ENCODE assay signal across 1 cellular context in the genomic region with DNA sequence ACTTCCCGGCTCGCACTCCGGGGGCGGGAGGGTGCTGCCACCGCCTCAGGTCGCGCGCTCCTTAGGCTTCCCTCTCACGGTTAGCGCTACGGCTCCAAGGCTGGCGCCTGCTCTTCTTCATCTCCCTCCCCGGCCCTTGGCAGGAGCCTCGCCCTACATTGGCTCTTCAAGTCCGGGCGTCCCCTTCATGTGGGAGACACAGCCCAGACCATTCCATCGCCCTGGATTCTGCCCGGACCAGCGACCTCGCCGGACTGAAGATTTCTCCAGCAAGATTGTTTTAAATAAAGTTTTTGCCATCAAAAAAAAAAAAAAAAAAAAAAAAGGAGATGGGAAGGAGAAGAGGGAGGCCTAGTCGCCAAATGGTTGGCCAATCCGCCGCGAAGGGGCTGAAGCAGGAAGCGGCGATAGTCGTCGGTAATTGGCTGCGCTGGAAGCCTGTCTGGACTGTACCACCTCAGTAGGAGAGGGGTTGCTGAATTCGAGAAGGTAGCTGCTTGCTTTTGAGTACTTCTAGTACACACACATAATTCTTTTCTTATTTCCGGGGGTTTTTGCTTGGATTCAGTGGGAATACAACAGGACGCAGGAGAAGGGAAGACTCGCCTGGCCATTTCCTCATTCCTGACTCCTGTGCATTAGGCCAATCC.
TF ChIP-seq lines count a peak whose summit lies in the region.

No MANE protein-coding gene starts in this region.

TF ChIP-seq in HepG2, 621 proteins besides CTCF, POLR2A, EP300 and RAD21 (continued from another document and continues in another):
- TF ChIP-seq, protein P1, sequence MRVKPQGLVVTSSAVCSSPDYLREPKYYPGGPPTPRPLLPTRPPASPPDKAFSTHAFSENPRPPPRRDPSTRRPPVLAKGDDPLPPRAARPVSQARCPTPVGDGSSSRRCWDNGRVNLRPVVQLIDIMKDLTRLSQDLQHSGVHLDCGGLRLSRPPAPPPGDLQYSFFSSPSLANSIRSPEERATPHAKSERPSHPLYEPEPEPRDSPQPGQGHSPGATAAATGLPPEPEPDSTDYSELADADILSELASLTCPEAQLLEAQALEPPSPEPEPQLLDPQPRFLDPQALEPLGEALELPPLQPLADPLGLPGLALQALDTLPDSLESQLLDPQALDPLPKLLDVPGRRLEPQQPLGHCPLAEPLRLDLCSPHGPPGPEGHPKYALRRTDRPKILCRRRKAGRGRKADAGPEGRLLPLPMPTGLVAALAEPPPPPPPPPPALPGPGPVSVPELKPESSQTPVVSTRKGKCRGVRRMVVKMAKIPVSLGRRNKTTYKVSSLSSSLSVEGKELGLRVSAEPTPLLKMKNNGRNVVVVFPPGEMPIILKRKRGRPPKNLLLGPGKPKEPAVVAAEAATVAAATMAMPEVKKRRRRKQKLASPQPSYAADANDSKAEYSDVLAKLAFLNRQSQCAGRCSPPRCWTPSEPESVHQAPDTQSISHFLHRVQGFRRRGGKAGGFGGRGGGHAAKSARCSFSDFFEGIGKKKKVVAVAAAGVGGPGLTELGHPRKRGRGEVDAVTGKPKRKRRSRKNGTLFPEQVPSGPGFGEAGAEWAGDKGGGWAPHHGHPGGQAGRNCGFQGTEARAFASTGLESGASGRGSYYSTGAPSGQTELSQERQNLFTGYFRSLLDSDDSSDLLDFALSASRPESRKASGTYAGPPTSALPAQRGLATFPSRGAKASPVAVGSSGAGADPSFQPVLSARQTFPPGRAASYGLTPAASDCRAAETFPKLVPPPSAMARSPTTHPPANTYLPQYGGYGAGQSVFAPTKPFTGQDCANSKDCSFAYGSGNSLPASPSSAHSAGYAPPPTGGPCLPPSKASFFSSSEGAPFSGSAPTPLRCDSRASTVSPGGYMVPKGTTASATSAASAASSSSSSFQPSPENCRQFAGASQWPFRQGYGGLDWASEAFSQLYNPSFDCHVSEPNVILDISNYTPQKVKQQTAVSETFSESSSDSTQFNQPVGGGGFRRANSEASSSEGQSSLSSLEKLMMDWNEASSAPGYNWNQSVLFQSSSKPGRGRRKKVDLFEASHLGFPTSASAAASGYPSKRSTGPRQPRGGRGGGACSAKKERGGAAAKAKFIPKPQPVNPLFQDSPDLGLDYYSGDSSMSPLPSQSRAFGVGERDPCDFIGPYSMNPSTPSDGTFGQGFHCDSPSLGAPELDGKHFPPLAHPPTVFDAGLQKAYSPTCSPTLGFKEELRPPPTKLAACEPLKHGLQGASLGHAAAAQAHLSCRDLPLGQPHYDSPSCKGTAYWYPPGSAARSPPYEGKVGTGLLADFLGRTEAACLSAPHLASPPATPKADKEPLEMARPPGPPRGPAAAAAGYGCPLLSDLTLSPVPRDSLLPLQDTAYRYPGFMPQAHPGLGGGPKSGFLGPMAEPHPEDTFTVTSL (CRISPR knock-in tag; IDR thresholded peaks at IDR 0.05; ENCODE audit: borderline replicate concordance): no peak; the same call in 1 of the 2 replicates
- TF ChIP-seq ZKSCAN1 (IDR thresholded peaks at IDR 0.05; ENCODE audit: low read length): 0 out of 2 replicates have a peak, but pooled peaks have one; percentile 76
- TF ChIP-seq MXI1 (IDR thresholded peaks at IDR 0.05; ENCODE audit: borderline replicate concordance, low read depth, low read length): no peak
- TF ChIP-seq, protein P2, sequence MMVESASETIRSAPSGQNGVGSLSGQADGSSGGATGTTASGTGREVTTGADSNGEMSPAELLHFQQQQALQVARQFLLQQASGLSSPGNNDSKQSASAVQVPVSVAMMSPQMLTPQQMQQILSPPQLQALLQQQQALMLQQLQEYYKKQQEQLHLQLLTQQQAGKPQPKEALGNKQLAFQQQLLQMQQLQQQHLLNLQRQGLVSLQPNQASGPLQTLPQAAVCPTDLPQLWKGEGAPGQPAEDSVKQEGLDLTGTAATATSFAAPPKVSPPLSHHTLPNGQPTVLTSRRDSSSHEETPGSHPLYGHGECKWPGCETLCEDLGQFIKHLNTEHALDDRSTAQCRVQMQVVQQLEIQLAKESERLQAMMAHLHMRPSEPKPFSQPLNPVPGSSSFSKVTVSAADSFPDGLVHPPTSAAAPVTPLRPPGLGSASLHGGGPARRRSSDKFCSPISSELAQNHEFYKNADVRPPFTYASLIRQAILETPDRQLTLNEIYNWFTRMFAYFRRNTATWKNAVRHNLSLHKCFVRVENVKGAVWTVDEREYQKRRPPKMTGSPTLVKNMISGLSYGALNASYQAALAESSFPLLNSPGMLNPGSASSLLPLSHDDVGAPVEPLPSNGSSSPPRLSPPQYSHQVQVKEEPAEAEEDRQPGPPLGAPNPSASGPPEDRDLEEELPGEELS (CRISPR knock-in tag; IDR thresholded peaks at IDR 0.05): 0 out of 2 replicates have a peak, but pooled peaks have one; percentile 26
- TF ChIP-seq, protein P3, sequence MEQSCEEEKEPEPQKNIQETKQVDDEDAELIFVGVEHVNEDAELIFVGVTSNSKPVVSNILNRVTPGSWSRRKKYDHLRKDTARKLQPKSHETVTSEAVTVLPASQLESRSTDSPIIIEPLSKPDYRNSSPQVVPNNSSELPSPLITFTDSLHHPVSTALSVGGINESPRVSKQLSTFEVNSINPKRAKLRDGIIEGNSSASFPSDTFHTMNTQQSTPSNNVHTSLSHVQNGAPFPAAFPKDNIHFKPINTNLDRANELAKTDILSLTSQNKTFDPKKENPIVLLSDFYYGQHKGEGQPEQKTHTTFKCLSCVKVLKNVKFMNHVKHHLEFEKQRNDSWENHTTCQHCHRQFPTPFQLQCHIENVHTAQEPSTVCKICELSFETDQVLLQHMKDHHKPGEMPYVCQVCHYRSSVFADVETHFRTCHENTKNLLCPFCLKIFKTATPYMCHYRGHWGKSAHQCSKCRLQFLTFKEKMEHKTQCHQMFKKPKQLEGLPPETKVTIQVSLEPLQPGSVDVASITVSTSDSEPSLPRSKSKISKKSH (CRISPR knock-in tag; IDR thresholded peaks at IDR 0.05; ENCODE audit: borderline replicate concordance): peak; percentile 71; the same call in 1 of the 2 replicates
- no peak for TF ChIP-seq REXO4 (CRISPR knock-in tag; IDR thresholded peaks at IDR 0.05; ENCODE audit: borderline replicate concordance)
- TF ChIP-seq SMAD1 (CRISPR knock-in tag; IDR thresholded peaks at IDR 0.05; ENCODE audit: borderline replicate concordance, low read depth): 0 out of 2 replicates have a peak, but pooled peaks have one; percentile 44
- TF ChIP-seq, protein P4, sequence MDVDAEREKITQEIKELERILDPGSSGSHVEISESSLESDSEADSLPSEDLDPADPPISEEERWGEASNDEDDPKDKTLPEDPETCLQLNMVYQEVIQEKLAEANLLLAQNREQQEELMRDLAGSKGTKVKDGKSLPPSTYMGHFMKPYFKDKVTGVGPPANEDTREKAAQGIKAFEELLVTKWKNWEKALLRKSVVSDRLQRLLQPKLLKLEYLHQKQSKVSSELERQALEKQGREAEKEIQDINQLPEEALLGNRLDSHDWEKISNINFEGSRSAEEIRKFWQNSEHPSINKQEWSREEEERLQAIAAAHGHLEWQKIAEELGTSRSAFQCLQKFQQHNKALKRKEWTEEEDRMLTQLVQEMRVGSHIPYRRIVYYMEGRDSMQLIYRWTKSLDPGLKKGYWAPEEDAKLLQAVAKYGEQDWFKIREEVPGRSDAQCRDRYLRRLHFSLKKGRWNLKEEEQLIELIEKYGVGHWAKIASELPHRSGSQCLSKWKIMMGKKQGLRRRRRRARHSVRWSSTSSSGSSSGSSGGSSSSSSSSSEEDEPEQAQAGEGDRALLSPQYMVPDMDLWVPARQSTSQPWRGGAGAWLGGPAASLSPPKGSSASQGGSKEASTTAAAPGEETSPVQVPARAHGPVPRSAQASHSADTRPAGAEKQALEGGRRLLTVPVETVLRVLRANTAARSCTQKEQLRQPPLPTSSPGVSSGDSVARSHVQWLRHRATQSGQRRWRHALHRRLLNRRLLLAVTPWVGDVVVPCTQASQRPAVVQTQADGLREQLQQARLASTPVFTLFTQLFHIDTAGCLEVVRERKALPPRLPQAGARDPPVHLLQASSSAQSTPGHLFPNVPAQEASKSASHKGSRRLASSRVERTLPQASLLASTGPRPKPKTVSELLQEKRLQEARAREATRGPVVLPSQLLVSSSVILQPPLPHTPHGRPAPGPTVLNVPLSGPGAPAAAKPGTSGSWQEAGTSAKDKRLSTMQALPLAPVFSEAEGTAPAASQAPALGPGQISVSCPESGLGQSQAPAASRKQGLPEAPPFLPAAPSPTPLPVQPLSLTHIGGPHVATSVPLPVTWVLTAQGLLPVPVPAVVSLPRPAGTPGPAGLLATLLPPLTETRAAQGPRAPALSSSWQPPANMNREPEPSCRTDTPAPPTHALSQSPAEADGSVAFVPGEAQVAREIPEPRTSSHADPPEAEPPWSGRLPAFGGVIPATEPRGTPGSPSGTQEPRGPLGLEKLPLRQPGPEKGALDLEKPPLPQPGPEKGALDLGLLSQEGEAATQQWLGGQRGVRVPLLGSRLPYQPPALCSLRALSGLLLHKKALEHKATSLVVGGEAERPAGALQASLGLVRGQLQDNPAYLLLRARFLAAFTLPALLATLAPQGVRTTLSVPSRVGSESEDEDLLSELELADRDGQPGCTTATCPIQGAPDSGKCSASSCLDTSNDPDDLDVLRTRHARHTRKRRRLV (CRISPR knock-in tag; IDR thresholded peaks at IDR 0.05): peak; percentile 21; the same call in 1 of the 2 replicates
- peak; percentile 53; the same call in 1 of the 2 replicates for TF ChIP-seq ZNF430 (CRISPR knock-in tag; IDR thresholded peaks at IDR 0.05)
- TF ChIP-seq TAF1 (CRISPR knock-in tag; IDR thresholded peaks at IDR 0.05): peak; percentile 55; the same call in 1 of the 2 replicates
- TF ChIP-seq, protein P5, sequence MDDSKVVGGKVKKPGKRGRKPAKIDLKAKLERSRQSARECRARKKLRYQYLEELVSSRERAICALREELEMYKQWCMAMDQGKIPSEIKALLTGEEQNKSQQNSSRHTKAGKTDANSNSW (CRISPR knock-in tag; IDR thresholded peaks at IDR 0.05; ENCODE audit: borderline replicate concordance): no peak
- peak; percentile 36; the same call in 1 of the 2 replicates for TF ChIP-seq TGIF2 (CRISPR knock-in tag; IDR thresholded peaks at IDR 0.05)
- peak; percentile 57; the same call in 1 of the 2 replicates for TF ChIP-seq NR2F2 (IDR thresholded peaks at IDR 0.05; ENCODE audit: borderline replicate concordance, low read depth)
- TF ChIP-seq MEF2D (CRISPR knock-in tag; IDR thresholded peaks at IDR 0.05): no peak
- TF ChIP-seq, protein P6, sequence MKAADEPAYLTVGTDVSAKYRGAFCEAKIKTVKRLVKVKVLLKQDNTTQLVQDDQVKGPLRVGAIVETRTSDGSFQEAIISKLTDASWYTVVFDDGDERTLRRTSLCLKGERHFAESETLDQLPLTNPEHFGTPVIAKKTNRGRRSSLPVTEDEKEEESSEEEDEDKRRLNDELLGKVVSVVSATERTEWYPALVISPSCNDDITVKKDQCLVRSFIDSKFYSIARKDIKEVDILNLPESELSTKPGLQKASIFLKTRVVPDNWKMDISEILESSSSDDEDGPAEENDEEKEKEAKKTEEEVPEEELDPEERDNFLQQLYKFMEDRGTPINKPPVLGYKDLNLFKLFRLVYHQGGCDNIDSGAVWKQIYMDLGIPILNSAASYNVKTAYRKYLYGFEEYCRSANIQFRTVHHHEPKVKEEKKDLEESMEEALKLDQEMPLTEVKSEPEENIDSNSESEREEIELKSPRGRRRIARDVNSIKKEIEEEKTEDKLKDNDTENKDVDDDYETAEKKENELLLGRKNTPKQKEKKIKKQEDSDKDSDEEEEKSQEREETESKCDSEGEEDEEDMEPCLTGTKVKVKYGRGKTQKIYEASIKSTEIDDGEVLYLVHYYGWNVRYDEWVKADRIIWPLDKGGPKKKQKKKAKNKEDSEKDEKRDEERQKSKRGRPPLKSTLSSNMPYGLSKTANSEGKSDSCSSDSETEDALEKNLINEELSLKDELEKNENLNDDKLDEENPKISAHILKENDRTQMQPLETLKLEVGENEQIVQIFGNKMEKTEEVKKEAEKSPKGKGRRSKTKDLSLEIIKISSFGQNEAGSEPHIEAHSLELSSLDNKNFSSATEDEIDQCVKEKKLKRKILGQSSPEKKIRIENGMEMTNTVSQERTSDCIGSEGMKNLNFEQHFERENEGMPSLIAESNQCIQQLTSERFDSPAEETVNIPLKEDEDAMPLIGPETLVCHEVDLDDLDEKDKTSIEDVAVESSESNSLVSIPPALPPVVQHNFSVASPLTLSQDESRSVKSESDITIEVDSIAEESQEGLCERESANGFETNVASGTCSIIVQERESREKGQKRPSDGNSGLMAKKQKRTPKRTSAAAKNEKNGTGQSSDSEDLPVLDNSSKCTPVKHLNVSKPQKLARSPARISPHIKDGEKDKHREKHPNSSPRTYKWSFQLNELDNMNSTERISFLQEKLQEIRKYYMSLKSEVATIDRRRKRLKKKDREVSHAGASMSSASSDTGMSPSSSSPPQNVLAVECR (CRISPR knock-in tag; IDR thresholded peaks at IDR 0.05; ENCODE audit: borderline replicate concordance): peak; percentile 36; the same call in 1 of the 2 replicates
- TF ChIP-seq ZNF138 (CRISPR knock-in tag; IDR thresholded peaks at IDR 0.05; ENCODE audit: low read depth): no peak
- peak; percentile 59; the same call in 1 of the 2 replicates for TF ChIP-seq MYC (CRISPR knock-in tag; IDR thresholded peaks at IDR 0.05; ENCODE audit: borderline replicate concordance)
- no peak for TF ChIP-seq HNRNPLL (IDR thresholded peaks at IDR 0.05; ENCODE audit: low read depth, low read length, poor library complexity, severe bottlenecking)
- no peak for TF ChIP-seq IKZF1 (IDR thresholded peaks at IDR 0.05)
- 0 out of 2 replicates have a peak, but pooled peaks have one; percentile 32 for TF ChIP-seq CC2D1A (CRISPR knock-in tag; IDR thresholded peaks at IDR 0.05)
- TF ChIP-seq KDM5A (IDR thresholded peaks at IDR 0.05; ENCODE audit: borderline replicate concordance, low read length): peak; percentile 93
- TF ChIP-seq ZNF709 (CRISPR knock-in tag; IDR thresholded peaks at IDR 0.05): 0 out of 2 replicates have a peak, but pooled peaks have one; percentile 37
- TF ChIP-seq HCFC1 (IDR thresholded peaks at IDR 0.05; ENCODE audit: low read depth, low read length): peak; percentile 30; the same call in 1 of the 2 replicates
- no peak for TF ChIP-seq ZFX (CRISPR knock-in tag; IDR thresholded peaks at IDR 0.05; ENCODE audit: low read depth)
- TF ChIP-seq, protein P7, sequence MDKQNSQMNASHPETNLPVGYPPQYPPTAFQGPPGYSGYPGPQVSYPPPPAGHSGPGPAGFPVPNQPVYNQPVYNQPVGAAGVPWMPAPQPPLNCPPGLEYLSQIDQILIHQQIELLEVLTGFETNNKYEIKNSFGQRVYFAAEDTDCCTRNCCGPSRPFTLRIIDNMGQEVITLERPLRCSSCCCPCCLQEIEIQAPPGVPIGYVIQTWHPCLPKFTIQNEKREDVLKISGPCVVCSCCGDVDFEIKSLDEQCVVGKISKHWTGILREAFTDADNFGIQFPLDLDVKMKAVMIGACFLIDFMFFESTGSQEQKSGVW (CRISPR knock-in tag; IDR thresholded peaks at IDR 0.05; ENCODE audit: borderline replicate concordance): no peak
- peak; percentile 73; the same call in 1 of the 2 replicates for TF ChIP-seq ELF4 (CRISPR knock-in tag; IDR thresholded peaks at IDR 0.05; ENCODE audit: borderline replicate concordance)
- TF ChIP-seq ZNF20 (CRISPR knock-in tag; IDR thresholded peaks at IDR 0.05): no peak
- peak; percentile 24 for TF ChIP-seq SAP130 (CRISPR knock-in tag; IDR thresholded peaks at IDR 0.05; ENCODE audit: low read depth)
- no peak for TF ChIP-seq ZNF703 (CRISPR knock-in tag; IDR thresholded peaks at IDR 0.05; ENCODE audit: borderline replicate concordance)
